17 cellular contexts compared by ENCODE assay signal in the genomic region with DNA sequence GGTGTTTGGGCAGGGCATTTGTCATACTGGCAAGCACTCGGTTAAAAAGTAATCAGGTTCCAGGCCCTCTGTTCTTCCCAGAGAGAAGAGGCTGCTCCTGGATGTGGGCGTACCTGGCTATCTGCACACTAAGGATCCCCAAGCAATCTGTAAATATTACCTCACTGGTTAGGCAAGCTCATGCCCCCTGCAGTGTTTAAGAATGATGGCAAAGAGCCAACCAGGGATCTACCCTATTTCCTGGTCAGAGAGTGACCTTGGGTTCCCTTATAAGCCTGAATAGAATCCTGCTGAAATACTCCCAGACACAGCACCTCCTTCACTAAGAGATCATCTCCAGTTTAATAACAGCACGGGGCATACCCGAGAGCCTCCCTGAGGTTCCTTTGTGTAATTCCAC.
DNase-seq lines count a peak whose midpoint lies in the region; ATAC-seq and TF ChIP-seq lines count a peak whose summit lies in the region.
"Had no signal": no experiment of that assay in that cellular context is flagged by ENCODE, and none has a peak within 500 bp of the region (broad histone marks: within the 10 kb centered on the region; RNA-seq: fewer than 3 reads in every experiment).

No MANE protein-coding gene starts in this region.

- H3K9ac ChIP-seq in parathyroid adenoma, result no peak overlapping the region
- H3K9ac ChIP-seq: BLaER1 had no signal

- H3K4me2 ChIP-seq in parathyroid adenoma (ENCODE audit: low read length), result peak overlapping the region; percentile 10
- H3K4me2 ChIP-seq: BLaER1 had no signal

- peak; percentile 11 for TF ChIP-seq CTCF in choroid plexus epithelial cell (conservative IDR thresholded peaks at IDR 0.05; ENCODE audit: low read depth, low read length)
- peak; percentile 34 for TF ChIP-seq CTCF in parathyroid adenoma (IDR thresholded peaks at IDR 0.05)
- no peak for TF ChIP-seq CTCF in osteocyte (IDR thresholded peaks at IDR 0.05)

- H3K4me3 Mint-ChIP-seq in osteocyte (ENCODE audit: unreplicated experiment) (no peak overlapping the region), T-helper 17 cell (no peak overlapping the region)
- H3K4me3 Mint-ChIP-seq: activated B cell treated with CpG ODN at 0.5 μM for 24 hours; activated naive CD8-positive, alpha-beta T cell treated with anti-CD3 and anti-CD28 coated beads, Interleukin-2, amount 10 ng/mL, durations not matched to agents 7 days and 5 days; central memory CD8-positive, alpha-beta T cell had no signal

- peaks cover 39% of the 10 kb centered on the region for H3K4me1 ChIP-seq in parathyroid adenoma
- H3K4me1 ChIP-seq: BLaER1, upper lobe of right lung had no signal

- no peaks in the 10 kb centered on the region for H3K4me1 Mint-ChIP-seq in osteocyte (ENCODE audit: unreplicated experiment)
- H3K4me1 Mint-ChIP-seq in T-helper 17 cell, result no peaks in the 10 kb centered on the region
- H3K4me1 Mint-ChIP-seq: central memory CD8-positive, alpha-beta T cell had no signal

- H3K4me3 ChIP-seq in choroid plexus epithelial cell (ENCODE audit: low read depth, low read length) (no peak overlapping the region), parathyroid adenoma (ENCODE audit: low read depth, low read length) (no peak overlapping the region)
- H3K4me3 ChIP-seq: BLaER1, upper lobe of right lung had no signal

- H3K9me3 Mint-ChIP-seq in osteocyte (ENCODE audit: unreplicated experiment), result peaks cover 8% of the 10 kb centered on the region
- H3K9me3 Mint-ChIP-seq: central memory CD8-positive, alpha-beta T cell had no signal

- no peaks in the 10 kb centered on the region for H3K36me3 Mint-ChIP-seq in osteocyte (ENCODE audit: unreplicated experiment)
- no peaks in the 10 kb centered on the region for H3K36me3 Mint-ChIP-seq in T-helper 17 cell (ENCODE audit: low read depth)

- H3K27ac ChIP-seq in parathyroid adenoma, result peak overlapping the region; percentile 83
- H3K27ac ChIP-seq: BLaER1, upper lobe of right lung had no signal

- H3K27me3 Mint-ChIP-seq in osteocyte (ENCODE audit: unreplicated experiment) (no peaks in the 10 kb centered on the region), T-helper 17 cell (no peaks in the 10 kb centered on the region)
- H3K27me3 Mint-ChIP-seq: activated B cell treated with CpG ODN at 0.5 μM for 24 hours; activated naive CD8-positive, alpha-beta T cell treated with anti-CD3 and anti-CD28 coated beads, Interleukin-2, amount 10 ng/mL, durations not matched to agents 7 days and 5 days; central memory CD8-positive, alpha-beta T cell had no signal

- H2AFZ ChIP-seq in parathyroid adenoma, result peak overlapping the region; percentile 39

- no peaks in the 10 kb centered on the region for H3K79me2 ChIP-seq in parathyroid adenoma

- H3K27me3 ChIP-seq in parathyroid adenoma (ENCODE audit: control insufficient read depth, insufficient read depth, low read length), result no peaks in the 10 kb centered on the region
- H3K27me3 ChIP-seq: BLaER1, upper lobe of right lung had no signal

- no peaks in the 10 kb centered on the region for H3K36me3 ChIP-seq in parathyroid adenoma (ENCODE audit: control insufficient read depth, insufficient read depth, low read length)
- H3K36me3 ChIP-seq: BLaER1, upper lobe of right lung had no signal

- no peak overlapping the region for H3K27ac Mint-ChIP-seq in osteocyte (ENCODE audit: unreplicated experiment)
- H3K27ac Mint-ChIP-seq in T-helper 17 cell, result no peak overlapping the region
- H3K27ac Mint-ChIP-seq: activated B cell treated with CpG ODN at 0.5 μM for 24 hours; activated naive CD8-positive, alpha-beta T cell treated with anti-CD3 and anti-CD28 coated beads, Interleukin-2, amount 10 ng/mL, durations not matched to agents 7 days and 5 days had no signal

- DNase-seq in Daoy (ENCODE audit: low read depth) (peak; percentile 25), NCI-H510A (lab: John Stamatoyannopoulos, UW) (peak; percentile 39), choroid plexus epithelial cell (ENCODE audit: low read depth) (peak; percentile 49), osteocyte (ENCODE audit: extremely low spot score, unreplicated experiment) (no peak), T-helper 17 cell (no peak), NCI-H2227 treated with DMSO at 0.1 percent for 48 hours (lab: John Stamatoyannopoulos, UW) (no peak)
- DNase-seq: activated B cell treated with CpG ODN at 0.5 μM for 24 hours; activated CD8-positive, alpha-beta memory T cell treated with anti-CD3 and anti-CD28 coated beads, Interleukin-2, amount 50 U/mL, for 4 hours; activated naive CD8-positive, alpha-beta T cell treated with anti-CD3 and anti-CD28 coated beads, Interleukin-2, amount 10 ng/mL, durations not matched to agents 7 days and 5 days; MV-4-11; NK-92 treated with Interleukin-12 subunit alpha and Interleukin-12 subunit beta, amount 100 ng/mL, for 24 hours; stimulated activated CD4-positive, alpha-beta T cell treated with anti-CD3 and anti-CD28 coated beads, Interleukin-1b, Interleukin-23, amount 100 ng/mL, for 48 hours; stimulated activated CD8-positive, alpha-beta memory T cell treated with anti-CD3 and anti-CD28 coated beads, Interleukin-4, amount 100 ng/mL, for 48 hours; upper lobe of right lung had no signal

- no peak for ATAC-seq in T-helper 17 cell
- ATAC-seq: upper lobe of right lung had no signal

- H3K9me3 ChIP-seq in parathyroid adenoma (ENCODE audit: control insufficient read depth, low read length), result no peaks in the 10 kb centered on the region
- no peaks in the 10 kb centered on the region for H3K9me3 ChIP-seq in T-helper 17 cell (ENCODE audit: control insufficient read depth, low read length, poor library complexity, severe bottlenecking)
- H3K9me3 ChIP-seq: BLaER1, upper lobe of right lung had no signal

Comparison
In these comparisons a context has a peak if more than half of its experiments do, and no peak if none do; other contexts are left out.
1. DNase-seq: peak in Daoy (single experiment), NCI-H510A (single experiment) and choroid plexus epithelial cell (single experiment); none in osteocyte (single experiment), T-helper 17 cell (0 of 3) and NCI-H2227 treated with DMSO at 0.1 percent for 48 hours (single experiment).